Comparison of ENCODE assay signal across 17 cellular contexts in genomic region chr19:38980583-38981374, GRCh38.
"Had no signal": no experiment of that assay in that cellular context is flagged by ENCODE, and none has a peak within 500 bp of the region (broad histone marks: within the 10 kb centered on the region; RNA-seq: fewer than 3 reads in every experiment).

No MANE protein-coding gene starts in this region.

- H3K36me3 ChIP-seq: heart right ventricle, left lung, lower lobe of right lung, ovary had no signal

- H3K4me3 ChIP-seq: heart right ventricle, left lung, lower lobe of right lung, ovary, smooth muscle cell had no signal

- H3K27ac Mint-ChIP-seq: naive B cell, nephron progenitor cell had no signal

- DNase-seq: cortex of kidney; effector memory CD4-positive, alpha-beta T cell; heart right ventricle; hypothalamus; kidney glomerular epithelial cell; left lung; lower lobe of right lung; mesendoderm; naive B cell; nephron progenitor cell; ovary; right cardiac atrium; stimulated activated CD4-positive, alpha-beta T cell treated with anti-CD3 and anti-CD28 coated beads, Interleukin-2, amount 100 ng/mL, for 48 hours; stimulated activated naive CD4-positive, alpha-beta T cell treated with Interleukin-2 at 50 U/mL for 16 hours; trophoblast cell had no signal

- H3K27ac ChIP-seq: heart right ventricle, left lung, lower lobe of right lung, ovary had no signal

- H3K27me3 ChIP-seq: ovary had no signal

- H3K9me3 ChIP-seq: lower lobe of right lung, ovary had no signal

- H3K4me3 Mint-ChIP-seq: nephron progenitor cell had no signal

- ATAC-seq: esophagus mucosa, heart right ventricle, left lung, lower lobe of right lung, right cardiac atrium had no signal
